ENCODE assay signal across 25 cellular contexts in the genomic region with DNA sequence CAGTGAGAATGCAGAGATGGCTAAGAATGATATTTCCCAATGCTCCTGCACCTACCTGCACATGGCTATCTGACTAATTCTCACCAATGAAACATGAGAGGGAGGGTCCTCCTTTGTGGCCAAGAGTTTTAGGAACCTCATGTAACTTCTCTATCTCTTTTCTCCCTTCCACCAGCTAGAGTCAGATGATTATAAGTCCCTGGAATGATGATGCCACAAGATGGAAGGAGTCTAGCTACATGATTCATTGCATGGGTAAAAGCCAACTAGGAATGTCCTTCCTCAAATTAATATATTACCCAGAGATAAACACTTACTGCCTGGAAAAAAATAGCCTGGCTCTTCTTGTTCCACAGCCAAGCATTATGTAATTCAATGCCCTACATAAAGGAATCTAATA. TPM values are rescaled to one million over a fixed set of nuclear protein-coding genes. Genes with fewer than 3 reads are reported as not detected.
DNase-seq lines count a peak whose midpoint lies in the region; ATAC-seq, FAIRE-seq and TF ChIP-seq lines count a peak whose summit lies in the region.
"Had no signal": no experiment of that assay in that cellular context is flagged by ENCODE, and none has a peak within 500 bp of the region (broad histone marks: within the 10 kb centered on the region; RNA-seq: fewer than 3 reads in every experiment).

No MANE protein-coding gene starts in this region.

- H3K23ac ChIP-seq in H1 (ENCODE audit: insufficient read length), result no peak overlapping the region

- TF ChIP-seq EP300 in HepG2 (IDR thresholded peaks at IDR 0.05; ENCODE audit: low read depth in 2 of 2, low read length in 2 of 2) (no peak), HepG2 (CRISPR knock-in tag; IDR thresholded peaks at IDR 0.05; ENCODE audit: borderline replicate concordance) (no peak), H1 (IDR thresholded peaks at IDR 0.05; ENCODE audit: borderline replicate concordance in 1 of 2, low read depth in 2 of 2, low read length in 2 of 2) (no peak)

- CTCF ChIA-PET in HepG2 (lab: Yijun Ruan, JAX; ENCODE audit: low intra/inter-chr PET ratio, low total read pairs), result no interaction called here
- CTCF ChIA-PET in H1 (lab: Charles Lee; ENCODE audit: partially characterized antibody), result interaction anchor here (1.0 kb wide), 1 partner anchor 19 kb away, joined by 4 read pairs; no protein-coding TSS in a partner anchor
- CTCF ChIA-PET in T-cell (lab: Charles Lee), result no interaction called here

- H3K18ac ChIP-seq in H1 (ENCODE audit: extremely low read depth, low read length), result no peak overlapping the region

- H3K9ac ChIP-seq in liver (ENCODE audit: low read depth in 1 of 2, low read length in 2 of 2) (no peak overlapping the region), HepG2 (ENCODE audit: insufficient read depth, low read depth, low read length) (no peak overlapping the region), H1 (replicated peaks in 1 of 4; ENCODE audit: extremely low read depth in 1 of 4, low read depth in 3 of 4, low read length in 3 of 4) (no peak overlapping the region)
- H3K9ac ChIP-seq: BLaER1 had no signal

- no peak overlapping the region for H3K56ac ChIP-seq in H1 (replicated peaks; ENCODE audit: insufficient read length, low read depth, low read length)

- TF ChIP-seq RAD21 in liver (IDR thresholded peaks at IDR 0.05), result no peak
- no peak for TF ChIP-seq RAD21 in HepG2 (CRISPR knock-in tag; IDR thresholded peaks at IDR 0.05)
- TF ChIP-seq RAD21 in H1 (IDR thresholded peaks at IDR 0.05 in 1 of 2, conservative IDR thresholded peaks at IDR 0.05 in 1 of 2; ENCODE audit: low read depth in 2 of 2, low read length in 2 of 2), result no peak

- H3K79me1 ChIP-seq in H1 (ENCODE audit: low read depth, low read length), result no peaks in the 10 kb centered on the region

- no peak overlapping the region for H3K14ac ChIP-seq in H1 (ENCODE audit: insufficient read length)

- no peaks in the 10 kb centered on the region for H4K20me1 ChIP-seq in HepG2 (ENCODE audit: insufficient read depth, low read length)
- H4K20me1 ChIP-seq in H1 (replicated peaks in 1 of 2; ENCODE audit: control insufficient read depth in 1 of 2, insufficient read depth in 2 of 2, low read length in 2 of 2), result no peaks in the 10 kb centered on the region
- H4K20me1 ChIP-seq: BLaER1 had no signal

- POLR2A ChIA-PET in HepG2 (lab: Yijun Ruan, JAX) (no interaction called here), H1 (lab: Charles Lee; ENCODE audit: partially characterized antibody) (interaction anchor here (0.6 to 0.8 kb wide), 2 partner anchors 59 to 116 kb away, joined by 3 read pairs; no protein-coding TSS in a partner anchor), T-cell (lab: Charles Lee) (no interaction called here)

- no peak overlapping the region for H3K27ac Mint-ChIP-seq in T-cell
- H3K27ac Mint-ChIP-seq: activated CD8-positive, alpha-beta memory T cell treated with anti-CD3 and anti-CD28 coated beads, Interleukin-2, amount 10 ng/mL, durations not matched to agents 7 days and 5 days; activated T-helper 17 cell treated with anti-CD3 and anti-CD28 coated beads, Interleukin-2, amount 50 U/mL, for 72 hours had no signal

- TF ChIP-seq CTCF in liver (IDR thresholded peaks at IDR 0.05; ENCODE audit: low read depth, low read length, missing input control) (no peak), HepG2 (CRISPR knock-in tag; IDR thresholded peaks at IDR 0.05) (no peak), H1 (IDR thresholded peaks at IDR 0.05; ENCODE audit: control extremely low read depth in 1 of 3, insufficient read depth in 1 of 3, low read depth in 1 of 3, low read length in 3 of 3) (no peak)

- H3K4me2 ChIP-seq in HepG2 (ENCODE audit: low read depth, low read length) (no peak overlapping the region), H1 (ENCODE audit: insufficient read depth in 1 of 2, low read depth in 2 of 2, low read length in 2 of 2) (no peak overlapping the region)
- H3K4me2 ChIP-seq: BLaER1 had no signal

- H3K4me1 ChIP-seq in liver (ENCODE audit: control insufficient read depth in 4 of 4, insufficient read depth in 4 of 4, low read length in 3 of 4), result peaks cover 0 to 11% (median 2%) of the 10 kb centered on the region in 4 donors
- no peaks in the 10 kb centered on the region for H3K4me1 ChIP-seq in HepG2 (ENCODE audit: insufficient read depth, low read length)
- no peaks in the 10 kb centered on the region; a peak in 1 of 7 replicates for H3K4me1 ChIP-seq in H1 (replicated peaks in 1 of 4; ENCODE audit: control insufficient read depth in 3 of 4, insufficient read depth in 4 of 4, low read length in 3 of 4)
- H3K4me1 ChIP-seq: BLaER1 had no signal

- no peaks in the 10 kb centered on the region for H3K36me3 ChIP-seq in liver (ENCODE audit: control insufficient read depth in 4 of 4, insufficient read depth in 3 of 4, low read depth in 1 of 4, low read length in 3 of 4)
- no peaks in the 10 kb centered on the region for H3K36me3 ChIP-seq in HepG2 (replicated peaks in 1 of 2; ENCODE audit: control insufficient read depth in 1 of 2, insufficient read depth in 2 of 2, low read length in 2 of 2)
- H3K36me3 ChIP-seq in H1 (ENCODE audit: control insufficient read depth in 2 of 4, insufficient read depth in 4 of 4, low read length in 3 of 4), result no peaks in the 10 kb centered on the region
- H3K36me3 ChIP-seq: BLaER1 had no signal

- no peak for DNase-seq in HepG2 (ENCODE audit: low spot score)
- no peak for DNase-seq in H1 (ENCODE audit: low read depth in 1 of 2, low spot score in 2 of 2)
- peak; percentile 81 for DNase-seq in kidney glomerular epithelial cell (lab: John Stamatoyannopoulos, UW)
- DNase-seq in T-cell, result no peak
- DNase-seq in activated naive CD4-positive, alpha-beta T cell treated with anti-CD3 and anti-CD28 coated beads, Interleukin-2, amount 50 U/mL, for 16 hours, result no peak
- DNase-seq in CD1c-positive myeloid dendritic cell (ENCODE audit: extremely low spot score), result no peak
- DNase-seq: activated CD4-positive, alpha-beta T cell treated with anti-CD3 and anti-CD28 coated beads for 48 hours; activated CD8-positive, alpha-beta memory T cell treated with anti-CD3 and anti-CD28 coated beads, Interleukin-2, amount 10 ng/mL, durations not matched to agents 7 days and 5 days; GF-D8; GOT3; head of caudate nucleus; NCI-H146; NCI-H2171 treated with DMSO at 0.1 percent for 48 hours; NCI-H82; SHP77; SW 1271 had no signal

- no peaks in the 10 kb centered on the region; the same call in 1 of the 2 replicates for H3K23me2 ChIP-seq in H1 (ENCODE audit: low read depth, low read length)

- peak overlapping the region; percentile 20; the same call in 1 of the 2 replicates for H2BK15ac ChIP-seq in H1 (ENCODE audit: low read length)

- no peaks in the 10 kb centered on the region for H3K9me3 ChIP-seq in liver (ENCODE audit: control insufficient read depth in 4 of 4, low read length in 3 of 4)
- no peaks in the 10 kb centered on the region for H3K9me3 ChIP-seq in HepG2 (ENCODE audit: low read length)
- no peaks in the 10 kb centered on the region for H3K9me3 ChIP-seq in H1 (ENCODE audit: insufficient read depth in 2 of 2, low read depth in 1 of 2, low read length in 1 of 2)

- no peak overlapping the region for H2AK5ac ChIP-seq in H1 (ENCODE audit: low read depth, low read length)

- H3K27me3 ChIP-seq in liver (ENCODE audit: control insufficient read depth in 4 of 4, insufficient read depth in 4 of 4, low read length in 3 of 4) (no peaks in the 10 kb centered on the region), HepG2 (ENCODE audit: control insufficient read depth in 1 of 2, insufficient read depth in 2 of 2, low read length in 2 of 2) (no peaks in the 10 kb centered on the region), H1 (replicated peaks in 1 of 4; ENCODE audit: control insufficient read depth in 3 of 4, extremely low read depth in 1 of 4, insufficient read depth in 3 of 4, low read length in 3 of 4) (no peaks in the 10 kb centered on the region)
- H3K27me3 ChIP-seq: BLaER1 had no signal

- H3K79me2 ChIP-seq in HepG2 (ENCODE audit: insufficient read depth, low read length) (no peaks in the 10 kb centered on the region), H1 (ENCODE audit: control insufficient read depth in 1 of 2, insufficient read depth in 2 of 2, low read length in 2 of 2) (no peaks in the 10 kb centered on the region)

- intact Hi-C loops in HepG2 (cut with micrococcal nuclease; ENCODE audit: unreplicated experiment), result no loop called here

- ATAC-seq in HepG2, result no peak
- no peak for ATAC-seq in T-cell (replicated peaks in 1 of 4)
- no peak for ATAC-seq in HG02973 (IDR thresholded peaks at IDR 0.05; ENCODE audit: unreplicated experiment)
- ATAC-seq: activated CD8-positive, alpha-beta memory T cell treated with anti-CD3 and anti-CD28 coated beads, Interleukin-2, amount 10 ng/mL, durations not matched to agents 7 days and 5 days; activated T-helper 17 cell treated with anti-CD3 and anti-CD28 coated beads, Interleukin-2, amount 50 U/mL, for 72 hours; K562 had no signal

- no peaks in the 10 kb centered on the region for H3K4me1 Mint-ChIP-seq in T-cell
- H3K4me1 Mint-ChIP-seq: activated CD8-positive, alpha-beta memory T cell treated with anti-CD3 and anti-CD28 coated beads, Interleukin-2, amount 10 ng/mL, durations not matched to agents 7 days and 5 days; activated T-helper 17 cell treated with anti-CD3 and anti-CD28 coated beads, Interleukin-2, amount 50 U/mL, for 72 hours had no signal

- FAIRE-seq in HepG2 (lab: Jason Lieb, UNC), result no peak
- FAIRE-seq in H1 (lab: Jason Lieb, UNC), result no peak
- FAIRE-seq: A204.1, endothelial cell of umbilical vein, K562, TTC549 had no signal

- no peak overlapping the region for H2AFZ ChIP-seq in HepG2 (ENCODE audit: low read length)
- no peak overlapping the region for H2AFZ ChIP-seq in H1 (ENCODE audit: low read length)

- H2BK12ac ChIP-seq in H1 (ENCODE audit: low read depth, low read length), result no peak overlapping the region

- H4K8ac ChIP-seq in H1 (ENCODE audit: extremely low read depth, insufficient read depth, low read length), result no peak overlapping the region

- no peaks in the 10 kb centered on the region for H3K27me3 Mint-ChIP-seq in T-cell
- H3K27me3 Mint-ChIP-seq: activated CD8-positive, alpha-beta memory T cell treated with anti-CD3 and anti-CD28 coated beads, Interleukin-2, amount 10 ng/mL, durations not matched to agents 7 days and 5 days had no signal

- no peak overlapping the region for H2BK120ac ChIP-seq in H1 (replicated peaks; ENCODE audit: low read depth, low read length)

- H3K4me3 ChIP-seq in liver (ENCODE audit: low read depth in 1 of 3, low read length in 3 of 3), result no peak overlapping the region
- no peak overlapping the region for H3K4me3 ChIP-seq in HepG2 (replicated peaks in 1 of 3; ENCODE audit: insufficient read depth in 1 of 3, low read depth in 2 of 3, low read length in 3 of 3)
- no peak overlapping the region for H3K4me3 ChIP-seq in H1 (ENCODE audit: extremely low read depth in 1 of 4, insufficient read depth in 2 of 4, low read depth in 3 of 4, low read length in 4 of 4)
- H3K4me3 ChIP-seq: BLaER1, K562 had no signal

- no peak overlapping the region for H2BK5ac ChIP-seq in H1 (ENCODE audit: low read depth, low read length)

- BruUV-seq in HepG2 (replicated peaks; lab: Mats Ljungman, UMichigan), result no TSS peak

- no peaks in the 10 kb centered on the region for H3K9me3 Mint-ChIP-seq in T-cell
- H3K9me3 Mint-ChIP-seq: activated T-helper 17 cell treated with anti-CD3 and anti-CD28 coated beads, Interleukin-2, amount 50 U/mL, for 72 hours had no signal

- no peak overlapping the region for H3K4ac ChIP-seq in H1 (replicated peaks; ENCODE audit: insufficient read length, low read depth, low read length)

- no peak overlapping the region for H3K4me3 Mint-ChIP-seq in T-cell
- H3K4me3 Mint-ChIP-seq: activated CD8-positive, alpha-beta memory T cell treated with anti-CD3 and anti-CD28 coated beads, Interleukin-2, amount 10 ng/mL, durations not matched to agents 7 days and 5 days; activated T-helper 17 cell treated with anti-CD3 and anti-CD28 coated beads, Interleukin-2, amount 50 U/mL, for 72 hours had no signal

- in situ Hi-C loops in HepG2 (cut with HindIII; ENCODE audit: extremely low pct_ligation_motif_present, low pct_unique_long_range_greater_than_20kb), result no loop called here

- H2BK20ac ChIP-seq in H1 (ENCODE audit: low read length), result no peak overlapping the region

- no peaks in the 10 kb centered on the region for H3K36me3 Mint-ChIP-seq in T-cell
- H3K36me3 Mint-ChIP-seq: activated CD8-positive, alpha-beta memory T cell treated with anti-CD3 and anti-CD28 coated beads, Interleukin-2, amount 10 ng/mL, durations not matched to agents 7 days and 5 days had no signal

- no peak overlapping the region for H4K91ac ChIP-seq in H1 (replicated peaks; ENCODE audit: insufficient read length, low read length)

- no peak overlapping the region for H4K5ac ChIP-seq in H1 (ENCODE audit: insufficient read length, low read depth, low read length)

- TF ChIP-seq POLR2A in HepG2 (IDR thresholded peaks at IDR 0.05; ENCODE audit: insufficient read depth in 1 of 2, low read depth in 2 of 2, low read length in 2 of 2), result no peak
- no peak for TF ChIP-seq POLR2A in H1 (IDR thresholded peaks at IDR 0.05; ENCODE audit: control extremely low read depth in 1 of 2, low read depth in 2 of 2, low read length in 2 of 2)

- H3K27ac ChIP-seq in liver (ENCODE audit: low read depth in 1 of 2, low read length in 2 of 2) (no peak overlapping the region), HepG2 (ENCODE audit: extremely low read length, insufficient read depth, low read length) (no peak overlapping the region), H1 (ENCODE audit: low read depth, low read length) (no peak overlapping the region)
- H3K27ac ChIP-seq: BLaER1 had no signal

RNA-seq across cellular contexts. Expression of a gene that starts 55.1 kb away (rescaled TPM):
- total RNA-seq in liver, result 10 to 100 TPM; 10.8 to 95.4 TPM
- 10 to 100 TPM; 13.4 to 35.3 TPM for polyA plus RNA-seq in liver
- 12.0 and 43.9 TPM in 2 replicates for total RNA-seq in HepG2 (2016; rRNA removed; fragmentation: Illumina TruSeq; extraction: Trizol)
- 27.7 and 30.4 TPM in 2 replicates for total RNA-seq in HepG2 (2016; cell fraction: cytosol; rRNA removed; fragmentation: Illumina TruSeq; extraction: Trizol; ENCODE audit: low read depth)
- total RNA-seq in HepG2 (2016; cell fraction: insoluble cytoplasmic fraction; rRNA removed; fragmentation: Illumina TruSeq; extraction: Trizol), result 11.2 and 43.2 TPM in 2 replicates
- 17.8 and 20.6 TPM in 2 replicates for total RNA-seq in HepG2 (2016; cell fraction: membrane; rRNA removed; fragmentation: Illumina TruSeq; extraction: Trizol)
- total RNA-seq in HepG2 (2016; cell fraction: nucleus; rRNA removed; fragmentation: Illumina TruSeq; extraction: Trizol), result 48.1 and 53.7 TPM in 2 replicates
- polyA plus RNA-seq in HepG2 (2011; rRNA removed), result 9.5 and 11.6 TPM in 2 replicates
- polyA plus RNA-seq in HepG2 (2011; cell fraction: cytosol; rRNA removed), result 3.1 and 3.6 TPM in 2 replicates
- 30.1 and 33.2 TPM in 2 replicates for polyA plus RNA-seq in HepG2 (2011; cell fraction: nucleus; rRNA removed)
- polyA plus RNA-seq in HepG2 (2012), result 8.8 and 11.8 TPM in 2 replicates
- polyA plus RNA-seq in HepG2 (2016; cell fraction: cytosol; fragmentation: Illumina TruSeq; extraction: Trizol; ENCODE audit: low read depth), result 0.38 and 0.49 TPM in 2 replicates
- polyA plus RNA-seq in HepG2 (2016; cell fraction: insoluble cytoplasmic fraction; fragmentation: Illumina TruSeq; extraction: Trizol; ENCODE audit: low read depth), result 4.7 and 5.3 TPM in 2 replicates
- polyA plus RNA-seq in HepG2 (2016; cell fraction: membrane; fragmentation: Illumina TruSeq; extraction: Trizol; ENCODE audit: low read depth), result 0.69 and 1.1 TPM in 2 replicates
- 48.2 and 49.9 TPM in 2 replicates for polyA plus RNA-seq in HepG2 (2016; cell fraction: nucleus; fragmentation: Illumina TruSeq; extraction: Trizol; ENCODE audit: insufficient read depth, low read depth)
- polyA minus RNA-seq in HepG2 (2011; rRNA and poly(A)+ RNA removed; ENCODE audit: low replicate concordance), result 0.87 and 20.5 TPM in 2 replicates
- 14.5 and 15.7 TPM in 2 replicates for polyA minus RNA-seq in HepG2 (2011; cell fraction: cytosol; rRNA and poly(A)+ RNA removed)
- 56.7 and 61.8 TPM in 2 replicates for polyA minus RNA-seq in HepG2 (2011; cell fraction: nucleus; rRNA and poly(A)+ RNA removed)
- 383 and 394 TPM in 2 replicates for total RNA-seq in H1 (2021; fragmentation: NEBNext Ultra II Directional; extraction: Animal tissue kit (Norgen Biotek cat#: 25700))
- 203 and 207 TPM in 2 replicates for polyA plus RNA-seq in H1 (2011; rRNA removed)
- 205 TPM for polyA plus RNA-seq in H1 (2011; cell fraction: cytosol; rRNA removed)
- 683 TPM for polyA plus RNA-seq in H1 (2011; cell fraction: nucleus; rRNA removed)
- 282 to 422 TPM (median 360 TPM) in 4 replicates for polyA plus RNA-seq in H1 (2012, experiment 1 of 2)
- 23.9 TPM for polyA plus RNA-seq in H1 (2012, experiment 2 of 2)
- 508 TPM for polyA plus RNA-seq in H1 (2013, experiment 1 of 2)
- 399 TPM for polyA plus RNA-seq in H1 (2013, experiment 2 of 2)
- polyA minus RNA-seq in H1 (2011; rRNA and poly(A)+ RNA removed), result 569 and 873 TPM in 2 replicates
- polyA minus RNA-seq in H1 (2011; cell fraction: cytosol; rRNA and poly(A)+ RNA removed), result 295 TPM
- 1,318 TPM for polyA minus RNA-seq in H1 (2011; cell fraction: nucleus; rRNA and poly(A)+ RNA removed)
- 1 to 10 TPM; 2.5 to 5.4 (median 3.3) TPM for total RNA-seq in T-cell
- total RNA-seq: OCI-LY7 had no signal
